In the genomic region with DNA sequence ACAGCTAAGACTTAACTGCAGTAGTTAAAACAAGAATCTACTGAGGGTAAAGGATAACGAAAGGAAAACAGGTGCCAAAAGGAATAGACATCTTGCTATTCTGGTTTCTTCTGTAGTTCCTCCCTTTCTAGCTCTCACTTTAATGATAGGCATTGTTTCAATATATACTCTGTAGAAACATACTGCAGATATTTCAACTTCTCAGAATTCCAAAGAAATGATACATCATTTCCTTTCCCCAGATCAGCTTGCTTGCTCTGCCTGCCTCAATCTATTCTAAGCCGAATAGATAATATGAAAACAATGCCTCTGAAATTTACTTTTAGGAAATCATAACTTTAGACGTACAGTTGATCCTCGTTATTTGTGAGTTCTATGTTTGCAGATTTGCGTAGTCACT, we compare ENCODE assay signal across 16 cellular contexts. TPM values are rescaled to one million over a fixed set of nuclear protein-coding genes. Genes with fewer than 3 reads are reported as not detected.
DNase-seq lines count a peak whose midpoint lies in the region; ATAC-seq, FAIRE-seq and TF ChIP-seq lines count a peak whose summit lies in the region.
"Had no signal": no experiment of that assay in that cellular context is flagged by ENCODE, and none has a peak within 500 bp of the region (broad histone marks: within the 10 kb centered on the region; RNA-seq: fewer than 3 reads in every experiment).

No MANE protein-coding gene starts in this region.

- H3K23ac ChIP-seq in IMR-90 (ENCODE audit: low read depth, low read length): peak overlapping the region; percentile 69; the same call in 1 of the 2 replicates

- no peaks in the 10 kb centered on the region for H3K79me2 ChIP-seq in GM12878 (ENCODE audit: control insufficient read depth, insufficient read depth, low read length)

- peaks cover 26% of the 10 kb centered on the region for H3K9me1 ChIP-seq in IMR-90 (ENCODE audit: insufficient read depth, low read length)

- H3K36me3 ChIP-seq in IMR-90 (ENCODE audit: control insufficient read depth, insufficient read depth, low read length): peaks cover 62% of the 10 kb centered on the region
- no peaks in the 10 kb centered on the region for H3K36me3 ChIP-seq in GM12878 (ENCODE audit: control insufficient read depth in 2 of 2, insufficient read depth in 2 of 2, low read length in 1 of 2)
- H3K36me3 ChIP-seq in heart right ventricle: peaks cover 0 to 100% (median 25%) of the 10 kb centered on the region in 9 donors

- peak overlapping the region; percentile 91 to 96 for H4K8ac ChIP-seq in IMR-90 (ENCODE audit: low read depth in 2 of 2, low read length in 2 of 2)

- H3K9me3 ChIP-seq in IMR-90 (ENCODE audit: control insufficient read depth, insufficient read depth, low read length) (no peaks in the 10 kb centered on the region), GM12878 (replicated peaks; ENCODE audit: control insufficient read depth, insufficient read depth, low read length) (no peaks in the 10 kb centered on the region), heart right ventricle (no peaks in the 10 kb centered on the region)

- peak overlapping the region; percentile 84 for H2BK120ac ChIP-seq in IMR-90 (ENCODE audit: low read depth, low read length)

- RAD21 ChIA-PET in GM12878 (lab: Charles Lee; ENCODE audit: unreplicated experiment): interaction anchor here (1.1 to 2.4 kb wide), 2 partner anchors 52 to 141 kb away, joined by 3 to 11 read pairs; no protein-coding TSS in a partner anchor

- CTCF ChIA-PET in AG04449 (lab: Yijun Ruan, JAX) (interaction anchor here (0.9 to 10.3 kb wide), 8 partner anchors 8 to 538 kb away, joined by 3 to 233 read pairs (median 4); partner anchors contain the start of gene ACO1), IMR-90 (lab: Yijun Ruan, JAX) (interaction anchor here (0.6 to 1.2 kb wide), 2 partner anchors 52 to 145 kb away, joined by 3 to 4 read pairs; no protein-coding TSS in a partner anchor), GM12878 (lab: Yijun Ruan, JAX) (interaction anchor here (1.1 to 4.7 kb wide), 3 partner anchors 19 to 141 kb away, joined by 3 to 50 read pairs (median 4); no protein-coding TSS in a partner anchor)

- H4K20me1 ChIP-seq in IMR-90 (ENCODE audit: insufficient read depth, low read length): peaks cover 2% of the 10 kb centered on the region; the same call in 1 of the 2 replicates
- H4K20me1 ChIP-seq in GM12878 (ENCODE audit: control insufficient read depth, insufficient read depth): no peaks in the 10 kb centered on the region

- H3K4me1 ChIP-seq in IMR-90 (ENCODE audit: control insufficient read depth, insufficient read depth, low read length) (peaks cover 42% of the 10 kb centered on the region), GM12878 (ENCODE audit: control insufficient read depth, insufficient read depth, low read length) (no peaks in the 10 kb centered on the region), heart right ventricle (peaks cover 0 to 13% (median 0%) of the 10 kb centered on the region in 9 donors)

- no peak for TF ChIP-seq CTCF in AG04449 (IDR thresholded peaks at IDR 0.05; ENCODE audit: insufficient read depth, low read length, missing control alignments)
- no peak for TF ChIP-seq CTCF in IMR-90 (conservative IDR thresholded peaks at IDR 0.05; ENCODE audit: low read depth, low read length)
- TF ChIP-seq CTCF in GM12878 (IDR thresholded peaks at IDR 0.05 in 2 of 3, conservative IDR thresholded peaks at IDR 0.05 in 1 of 3; ENCODE audit: control insufficient read depth in 2 of 3, extremely low read depth in 1 of 3, insufficient read depth in 1 of 3, low read depth in 3 of 3, low read length in 3 of 3): no peak
- TF ChIP-seq CTCF in heart right ventricle (IDR thresholded peaks at IDR 0.05): no peak

- H3K4me2 ChIP-seq in IMR-90 (ENCODE audit: low read depth, low read length): peak overlapping the region; percentile 53; the same call in 1 of the 2 replicates
- H3K4me2 ChIP-seq in GM12878 (ENCODE audit: control insufficient read depth, insufficient read depth): no peak overlapping the region

- peak overlapping the region; percentile 82; the same call in 1 of the 2 replicates for H3K4ac ChIP-seq in IMR-90 (ENCODE audit: low read depth, low read length)

- TF ChIP-seq EP300 in GM12878 (IDR thresholded peaks at IDR 0.05; ENCODE audit: borderline replicate concordance in 1 of 2, control insufficient read depth in 1 of 2, low read depth in 2 of 2, low read length in 2 of 2): no peak

- no peak overlapping the region for H3K4me3 Mint-ChIP-seq in effector memory CD8-positive, alpha-beta T cell

- TF ChIP-seq RAD21 in IMR-90 (IDR thresholded peaks at IDR 0.05; ENCODE audit: low read length) (no peak), GM12878 (IDR thresholded peaks at IDR 0.05; ENCODE audit: insufficient read depth, low read depth, low read length) (no peak)

- no peaks in the 10 kb centered on the region for H3K4me1 Mint-ChIP-seq in effector memory CD8-positive, alpha-beta T cell (ENCODE audit: low read depth in 2 of 2)

- FAIRE-seq in GM12878 (lab: Jason Lieb, UNC): peak; percentile 56
- FAIRE-seq: colon had no signal

- DNase-seq in AG04449 (ENCODE audit: low read depth, low spot score) (no peak), IMR-90 (peak; percentile 73), GM12878 (ENCODE audit: low read depth, low spot score) (no peak), hepatic stellate cell (ENCODE audit: low spot score) (peak; percentile 50), heart right ventricle (no peak), NCI-H1092 (lab: John Stamatoyannopoulos, UW) (no peak), NCI-H1694 (lab: John Stamatoyannopoulos, UW) (no peak)
- no peak for DNase-seq in effector memory CD8-positive, alpha-beta T cell
- DNase-seq: activated CD4-positive, alpha-beta T cell treated with anti-CD3 and anti-CD28 coated beads for 1 hour; activated CD8-positive, alpha-beta memory T cell treated with anti-CD3 and anti-CD28 coated beads, Interleukin-2, amount 50 U/mL, for 48 hours; DMS153; foreskin melanocyte; NCI-H446 treated with DMSO at 0.1 percent for 48 hours; nucleus accumbens had no signal

- no peaks in the 10 kb centered on the region for H3K9me3 Mint-ChIP-seq in effector memory CD8-positive, alpha-beta T cell
- H3K9me3 Mint-ChIP-seq: activated naive CD4-positive, alpha-beta T cell treated with anti-CD3 and anti-CD28 coated beads, Interleukin-2, amount 50 U/mL, for 72 hours had no signal

- SMC1A ChIA-PET in GM12878 (lab: Charles Lee; ENCODE audit: uncharacterized antibody, unreplicated experiment): interaction anchor here (0.9 to 1.0 kb wide), 3 partner anchors 9 to 149 kb away, joined by 3 to 5 read pairs (median 3); no protein-coding TSS in a partner anchor

- intact Hi-C loops in IMR-90 (cut with micrococcal nuclease) (loop anchor here (5.0 kb wide), 1 partner anchor 142 kb away; the partner anchor contains the start of gene NDUFB6), GM12878 (cut with micrococcal nuclease; ENCODE audit: unreplicated experiment) (loop anchor here (5.0 kb wide), 1 partner anchor 142 kb away; the partner anchor contains the start of gene NDUFB6), heart right ventricle (cut with DNase I) (loop anchor here in 9 of 10 donors (2.0 to 10.0 kb wide), 6 partner anchors 48 to 144 kb away; partner anchors contain the start of genes ACO1 (in 2 of the 9) and NDUFB6 (in 1 of the 9))

- peak overlapping the region; percentile 94 for H2AK5ac ChIP-seq in IMR-90 (ENCODE audit: low read depth, low read length)

- H4K91ac ChIP-seq in IMR-90 (ENCODE audit: insufficient read depth, low read depth, low read length): peak overlapping the region; percentile 91

- dilution Hi-C loops in IMR-90 (cut with HindIII; ENCODE audit: low sequenced_read_pairs, unreplicated experiment): loop anchor here (25.0 kb wide), 1 partner anchor 132 kb away; the partner anchor contains the start of genes NDUFB6, SMIM27 and TOPORS

- H3K4me3 ChIP-seq in AG04449 (ENCODE audit: low read depth, low read length) (peak overlapping the region; percentile 1; the same call in 1 of the 2 replicates), IMR-90 (ENCODE audit: insufficient read depth, low read depth, low read length) (no peak overlapping the region), GM12878 (no peak overlapping the region), heart right ventricle (no peak overlapping the region)

- H3K18ac ChIP-seq in IMR-90 (ENCODE audit: low read depth, low read length): peak overlapping the region; percentile 94; the same call in 1 of the 2 replicates

- WGBS in IMR-90 (ENCODE audit: extremely low coverage in 2 of 2, insufficient read length in 1 of 2), 2 experiments: no CpG with 5 or more reads among the region's 5 CpGs
- WGBS in GM12878 (ENCODE audit: insufficient coverage, insufficient replicate concordance, low lambda C conversion rate, missing lambda C conversion rate): 98% methylated on average over 5 of the region's 5 CpGs
- WGBS in heart right ventricle, 2 donors: 80 to 89% methylated on average over 5 of the region's 5 CpGs

- no peaks in the 10 kb centered on the region for H3K27me3 Mint-ChIP-seq in effector memory CD8-positive, alpha-beta T cell

- TF ChIP-seq POLR2A in IMR-90 (IDR thresholded peaks at IDR 0.05; ENCODE audit: low read depth, low read length) (no peak), GM12878 (IDR thresholded peaks at IDR 0.05; ENCODE audit: low read depth, low read length) (no peak)

- H3K27ac ChIP-seq in IMR-90 (ENCODE audit: insufficient read depth, low read length): peak overlapping the region; percentile 82
- H3K27ac ChIP-seq in GM12878 (ENCODE audit: control insufficient read depth, insufficient read depth): no peak overlapping the region
- H3K27ac ChIP-seq in heart right ventricle: no peak overlapping the region

- H2AFZ ChIP-seq in IMR-90 (replicated peaks; ENCODE audit: low read length, poor library complexity) (no peak overlapping the region), GM12878 (ENCODE audit: control insufficient read depth, low read depth, low read length) (no peak overlapping the region)

- peaks cover 11% of the 10 kb centered on the region for H3K36me3 Mint-ChIP-seq in effector memory CD8-positive, alpha-beta T cell (ENCODE audit: insufficient read depth)
- H3K36me3 Mint-ChIP-seq: activated naive CD4-positive, alpha-beta T cell treated with anti-CD3 and anti-CD28 coated beads, Interleukin-2, amount 50 U/mL, for 72 hours had no signal

- peak overlapping the region; percentile 54; the same call in 1 of the 2 replicates for H3K14ac ChIP-seq in IMR-90 (replicated peaks; ENCODE audit: low read depth, low read length)

- peak overlapping the region; percentile 91; the same call in 1 of the 2 replicates for H4K5ac ChIP-seq in IMR-90 (ENCODE audit: low read depth, low read length)

- POLR2A ChIA-PET in AG04449 (lab: Yijun Ruan, JAX): interaction anchor here (0.9 to 1.0 kb wide), 2 partner anchors 46 to 95 kb away, joined by 4 to 5 read pairs; partner anchors contain the start of gene RIGI
- POLR2A ChIA-PET in IMR-90 (lab: Charles Lee; ENCODE audit: unreplicated experiment): no interaction called here
- POLR2A ChIA-PET in GM12878 (lab: Charles Lee): no interaction called here

- in situ Hi-C loops in IMR-90 (cut with MboI; ENCODE audit: low sequenced_read_pairs) (no loop called here), GM12878 (cut with MboI) (no loop called here)

- no peak overlapping the region for H3K27ac Mint-ChIP-seq in effector memory CD8-positive, alpha-beta T cell
- H3K27ac Mint-ChIP-seq: activated naive CD4-positive, alpha-beta T cell treated with anti-CD3 and anti-CD28 coated beads, Interleukin-2, amount 50 U/mL, for 72 hours had no signal

- peak overlapping the region; percentile 40; the same call in 1 of the 2 replicates for H3K56ac ChIP-seq in IMR-90 (ENCODE audit: extremely low read depth, insufficient read depth, low read length)

- H2AK9ac ChIP-seq in IMR-90 (replicated peaks; ENCODE audit: low read depth, low read length, poor library complexity): no peak overlapping the region

- BruUV-seq in IMR-90 (replicated peaks; lab: Mats Ljungman, UMichigan): no TSS peak
- no TSS peak for BruUV-seq in GM12878 (replicated peaks; lab: Mats Ljungman, UMichigan)

- H3K79me1 ChIP-seq in IMR-90 (ENCODE audit: low read depth in 1 of 2, low read length in 2 of 2): peaks cover 18 to 57% of the 10 kb centered on the region in 2 experiments

- H3K9ac ChIP-seq in IMR-90 (ENCODE audit: low read depth, low read length): peak overlapping the region; percentile 31; the same call in 1 of the 2 replicates
- no peak overlapping the region for H3K9ac ChIP-seq in GM12878 (ENCODE audit: control insufficient read depth, insufficient read depth, low read length)

- peak; percentile 43 for ATAC-seq in IMR-90 (ENCODE audit: low read depth)
- ATAC-seq in GM12878: no peak
- ATAC-seq in heart right ventricle: no peak
- ATAC-seq in effector memory CD8-positive, alpha-beta T cell (replicated peaks): no peak
- ATAC-seq: activated naive CD4-positive, alpha-beta T cell treated with anti-CD3 and anti-CD28 coated beads, Interleukin-2, amount 50 U/mL, for 72 hours had no signal

- peak overlapping the region; percentile 96 for H2BK5ac ChIP-seq in IMR-90 (ENCODE audit: low read depth, low read length, poor library complexity, severe bottlenecking)

- H2BK15ac ChIP-seq in IMR-90 (ENCODE audit: low read depth, low read length): peak overlapping the region; percentile 93; the same call in 2 of the 3 replicates

- peak overlapping the region; percentile 59; the same call in 1 of the 2 replicates for H2BK20ac ChIP-seq in IMR-90 (ENCODE audit: low read depth, low read length)

- H3K27me3 ChIP-seq in IMR-90 (ENCODE audit: control insufficient read depth, insufficient read depth, low read length) (no peaks in the 10 kb centered on the region), GM12878 (replicated peaks in 1 of 2; ENCODE audit: control insufficient read depth in 2 of 2, insufficient read depth in 2 of 2, low read length in 1 of 2) (no peaks in the 10 kb centered on the region), heart right ventricle (no peaks in the 10 kb centered on the region)

RNA-seq across cellular contexts. Expression of gene ACO1, which starts 46.3 kb away (rescaled TPM):
- total RNA-seq in IMR-90 (2012; rRNA removed): 140 and 158 TPM in 2 replicates
- 77.6 and 85.9 TPM in 2 replicates for polyA plus RNA-seq in IMR-90 (2012; rRNA removed)
- 51.2 and 73.8 TPM in 2 replicates for polyA plus RNA-seq in IMR-90 (2012; cell fraction: cytosol; rRNA removed)
- 25.2 and 63.2 TPM in 2 replicates for polyA plus RNA-seq in IMR-90 (2012; cell fraction: nucleus; rRNA removed; ENCODE audit: low replicate concordance)
- total RNA-seq in GM12878 (2013; cell fraction: nucleolus; rRNA removed): 1.6 and 1.8 TPM in 2 replicates
- 3.0 and 3.3 TPM in 2 replicates for total RNA-seq in GM12878 (2014; rRNA removed)
- 2.4 and 3.2 TPM in 2 replicates for total RNA-seq in GM12878 (2014; rRNA removed; fragmentation: Illumina TruSeq; extraction: Trizol)
- total RNA-seq in GM12878 (2021): 3.4 and 3.5 TPM in 2 replicates
- 5.2 TPM for polyA plus RNA-seq in GM12878 (2011; ENCODE audit: low read depth)
- polyA plus RNA-seq in GM12878 (2011; rRNA removed): 5.6 and 6.4 TPM in 2 replicates
- polyA plus RNA-seq in GM12878 (2011; cell fraction: cytosol; rRNA removed): 4.4 and 4.5 TPM in 2 replicates
- polyA plus RNA-seq in GM12878 (2011; cell fraction: nucleus; rRNA removed): 3.0 and 3.7 TPM in 2 replicates
- 5.9 and 7.7 TPM in 2 replicates for polyA plus RNA-seq in GM12878 (2012)
- 3.3 and 3.5 TPM in 2 replicates for polyA plus RNA-seq in GM12878 (2014; fragmentation: Illumina TruSeq; extraction: Trizol)
- polyA plus RNA-seq in GM12878 (2014; fragmentation: Nextera tagmentation; extraction: Ambion mirVana): under 1 TPM; 0.21 to 0.53 TPM
- 2.5 and 2.9 TPM in 2 replicates for polyA plus RNA-seq in GM12878 (2014; rRNA removed)
- 1 to 10 TPM; 4.2 to 6.5 TPM for polyA plus RNA-seq in GM12878 (2016; fragmentation: Nextera tagmentation; extraction: Ambion mirVana)
- 7.1 TPM in 2 replicates for polyA minus RNA-seq in GM12878 (2011; rRNA and poly(A)+ RNA removed)
- polyA minus RNA-seq in GM12878 (2011; cell fraction: cytosol; rRNA and poly(A)+ RNA removed): 1.4 and 1.7 TPM in 2 replicates
- polyA minus RNA-seq in GM12878 (2011; cell fraction: nucleus; rRNA and poly(A)+ RNA removed): 0.97 and 1.1 TPM in 2 replicates
- 10 to 100 TPM; 55.2 to 77.6 (median 66.3) TPM for total RNA-seq in heart right ventricle
- 10 to 100 TPM in 1 of 2 donors, 1 to 10 TPM in 1; 7.1 to 25.8 TPM for polyA plus RNA-seq in heart right ventricle

Comparison
In these comparisons a context has a peak if more than half of its experiments do, and no peak if none do; other contexts are left out.
1. DNase-seq: peak in IMR-90 (single experiment) and hepatic stellate cell (single experiment); none in AG04449 (single experiment), GM12878 (single experiment), heart right ventricle (0 of 2), NCI-H1092 (single experiment), effector memory CD8-positive, alpha-beta T cell (0 of 3) and NCI-H1694 (single experiment).
2. RNA of gene ACO1, which starts 46.3 kb away (total RNA-seq): 140 to 158 TPM in IMR-90 and 55.2 to 77.6 TPM in heart right ventricle; 1.6 to 3.5 TPM in GM12878; every median in the first group is over 10 times any median in the second.